Comparison of ENCODE assay signal across 8 cellular contexts in genomic region chr14:99274346-99275221, GRCh38. TPM values are rescaled to one million over a fixed set of nuclear protein-coding genes. Genes with fewer than 3 reads are reported as not detected.
DNase-seq lines count a peak whose midpoint lies in the region; ATAC-seq lines count a peak whose summit lies in the region.

No MANE protein-coding gene starts in this region.

- DNase-seq in DMS 273 (lab: John Stamatoyannopoulos, UW; ENCODE audit: unreplicated experiment), result peak; percentile 98
- DNase-seq in NCI-H748 (lab: John Stamatoyannopoulos, UW; ENCODE audit: unreplicated experiment), result peak; percentile 96
- DNase-seq in activated T-helper 2 cell treated with anti-CD3 and anti-CD28 coated beads, Interferon-gamma antibody, Interleukin-2, Interleukin-4, amounts not matched to agents 10 μg/mL and 5 μg/mL and 100 μg/mL, durations not matched to agents 14 hours and 24 hours and 36 hours (ENCODE audit: low spot score), result no peak
- peak; percentile 59 for DNase-seq in fibroblast of the conjunctiva (ENCODE audit: low read depth)
- peak; percentile 83 for DNase-seq in natural killer cell treated with Interleukin-12 subunit alpha and Interleukin-12 subunit beta and Interleukin-15 and Interleukin-18, amount 100 ng/mL, for 72 hours (ENCODE audit: low spot score)

- peak overlapping the region; percentile 94 for H3K4me3 Mint-ChIP-seq in activated T-helper 2 cell treated with anti-CD3 and anti-CD28 coated beads, Interferon-gamma antibody, Interleukin-2, Interleukin-4, amounts not matched to agents 10 μg/mL and 5 μg/mL and 100 μg/mL, durations not matched to agents 14 hours and 24 hours and 36 hours (ENCODE audit: low read depth)
- peak overlapping the region; percentile 95 for H3K4me3 Mint-ChIP-seq in natural killer cell treated with Interleukin-12 subunit alpha and Interleukin-12 subunit beta and Interleukin-15 and Interleukin-18, amount 100 ng/mL, for 72 hours

- peaks cover 22% of the 10 kb centered on the region for H3K27me3 Mint-ChIP-seq in activated T-helper 2 cell treated with anti-CD3 and anti-CD28 coated beads, Interferon-gamma antibody, Interleukin-2, Interleukin-4, amounts not matched to agents 10 μg/mL and 5 μg/mL and 100 μg/mL, durations not matched to agents 14 hours and 24 hours and 36 hours (ENCODE audit: low read depth)
- H3K27me3 Mint-ChIP-seq in natural killer cell treated with Interleukin-12 subunit alpha and Interleukin-12 subunit beta and Interleukin-15 and Interleukin-18, amount 100 ng/mL, for 72 hours, result no peaks in the 10 kb centered on the region

- H3K36me3 Mint-ChIP-seq in activated T-helper 2 cell treated with anti-CD3 and anti-CD28 coated beads, Interferon-gamma antibody, Interleukin-2, Interleukin-4, amounts not matched to agents 10 μg/mL and 5 μg/mL and 100 μg/mL, durations not matched to agents 14 hours and 24 hours and 36 hours (ENCODE audit: low read depth), result peaks cover 8% of the 10 kb centered on the region
- H3K36me3 Mint-ChIP-seq in natural killer cell treated with Interleukin-12 subunit alpha and Interleukin-12 subunit beta and Interleukin-15 and Interleukin-18, amount 100 ng/mL, for 72 hours, result peaks cover 7% of the 10 kb centered on the region

- peak overlapping the region; percentile 96 for H3K27ac Mint-ChIP-seq in activated T-helper 2 cell treated with anti-CD3 and anti-CD28 coated beads, Interferon-gamma antibody, Interleukin-2, Interleukin-4, amounts not matched to agents 10 μg/mL and 5 μg/mL and 100 μg/mL, durations not matched to agents 14 hours and 24 hours and 36 hours
- peak overlapping the region; percentile 89 to 94 for H3K27ac Mint-ChIP-seq in natural killer cell treated with Interleukin-12 subunit alpha and Interleukin-12 subunit beta and Interleukin-15 and Interleukin-18, amount 100 ng/mL, for 72 hours

- peaks cover 28% of the 10 kb centered on the region for H3K4me1 Mint-ChIP-seq in activated T-helper 2 cell treated with anti-CD3 and anti-CD28 coated beads, Interferon-gamma antibody, Interleukin-2, Interleukin-4, amounts not matched to agents 10 μg/mL and 5 μg/mL and 100 μg/mL, durations not matched to agents 14 hours and 24 hours and 36 hours (ENCODE audit: low read depth)
- peaks cover 45 to 46% of the 10 kb centered on the region in 2 donors for H3K4me1 Mint-ChIP-seq in natural killer cell treated with Interleukin-12 subunit alpha and Interleukin-12 subunit beta and Interleukin-15 and Interleukin-18, amount 100 ng/mL, for 72 hours (ENCODE audit: low read depth in 2 of 2)

- H3K9me3 Mint-ChIP-seq in activated T-helper 2 cell treated with anti-CD3 and anti-CD28 coated beads, Interferon-gamma antibody, Interleukin-2, Interleukin-4, amounts not matched to agents 10 μg/mL and 5 μg/mL and 100 μg/mL, durations not matched to agents 14 hours and 24 hours and 36 hours, result no peaks in the 10 kb centered on the region
- no peaks in the 10 kb centered on the region for H3K9me3 Mint-ChIP-seq in natural killer cell treated with Interleukin-12 subunit alpha and Interleukin-12 subunit beta and Interleukin-15 and Interleukin-18, amount 100 ng/mL, for 72 hours

- ATAC-seq in HG03521 (IDR thresholded peaks at IDR 0.05; ENCODE audit: unreplicated experiment) (peak; percentile 33), HG02571 (IDR thresholded peaks at IDR 0.05; ENCODE audit: unreplicated experiment) (no peak), HG03469 (IDR thresholded peaks at IDR 0.05; ENCODE audit: unreplicated experiment) (no peak)
- peak; percentile 61 to 75 for ATAC-seq in natural killer cell treated with Interleukin-12 subunit alpha and Interleukin-12 subunit beta and Interleukin-15 and Interleukin-18, amount 100 ng/mL, for 72 hours

- intact Hi-C loops in activated T-helper 2 cell treated with anti-CD3 and anti-CD28 coated beads, Interferon-gamma antibody, Interleukin-2, Interleukin-4, amounts not matched to agents 10 μg/mL and 5 μg/mL and 100 μg/mL, durations not matched to agents 14 hours and 24 hours and 36 hours (cut with micrococcal nuclease), result loop anchor here (5.0 kb wide), 4 partner anchors 793 to 1567 kb away; partner anchors contain the start of gene EVL

RNA-seq across cellular contexts. Expression of gene BCL11B, which starts 2.6 kb away (rescaled TPM):
- total RNA-seq in activated T-helper 2 cell treated with anti-CD3 and anti-CD28 coated beads, Interferon-gamma antibody, Interleukin-2, Interleukin-4, amounts not matched to agents 10 μg/mL and 5 μg/mL and 100 μg/mL, durations not matched to agents 14 hours and 24 hours and 36 hours, result 34.1 and 34.9 TPM in 2 replicates
- 10 to 100 TPM; 12.9 to 27.6 TPM for total RNA-seq in natural killer cell treated with Interleukin-12 subunit alpha and Interleukin-12 subunit beta and Interleukin-15 and Interleukin-18, amount 100 ng/mL, for 72 hours

Comparison
In these comparisons a context has a peak if more than half of its experiments do, and no peak if none do; other contexts are left out.
1. ATAC-seq: peak in HG03521 (single experiment) and natural killer cell treated with Interleukin-12 subunit alpha and Interleukin-12 subunit beta and Interleukin-15 and Interleukin-18, amount 100 ng/mL, for 72 hours (2 of 2); none in HG02571 (single experiment) and HG03469 (single experiment).